1 cellular context compared by ENCODE assay signal in the genomic region with DNA sequence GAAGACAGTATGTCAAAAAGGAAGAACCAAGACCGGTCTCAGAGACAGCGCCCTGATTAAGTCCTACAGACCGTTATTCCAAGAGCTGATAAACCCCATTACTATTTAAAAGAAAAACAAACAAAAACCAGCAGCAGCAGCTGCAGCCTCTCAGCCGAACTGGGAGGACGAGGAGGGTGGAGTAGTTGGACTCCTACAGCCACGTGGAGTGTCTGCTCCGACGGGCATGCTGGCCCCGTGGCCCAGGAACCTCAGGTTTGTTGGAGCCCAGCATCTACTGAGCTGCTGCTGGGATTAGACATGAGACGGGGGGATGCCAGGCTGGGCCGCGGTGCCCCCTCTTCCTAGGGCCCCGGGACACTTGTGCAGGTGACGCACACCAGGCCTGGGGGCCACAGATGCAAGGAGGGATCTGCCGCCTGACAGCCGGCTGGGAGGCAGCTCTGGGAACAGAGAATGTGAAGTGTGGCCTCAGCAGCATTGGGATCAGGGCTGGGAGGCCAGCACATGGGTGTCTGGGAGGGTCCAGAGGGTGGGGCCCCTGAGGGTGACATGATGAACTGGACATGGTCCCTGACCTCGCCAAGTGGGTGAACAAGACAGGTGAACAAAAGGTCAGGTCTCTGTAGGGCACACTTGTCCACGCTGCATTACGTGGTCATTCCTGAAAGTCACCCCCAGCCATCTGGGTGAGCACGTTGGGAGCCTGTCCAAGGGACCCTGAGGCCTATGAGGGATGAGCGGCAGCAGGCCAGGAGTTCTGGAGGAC.
A peak's percentile ranks its signal among the peaks of the same experiment; 100 is the strongest.
TF ChIP-seq lines count a peak whose summit lies in the region.

No MANE protein-coding gene starts in this region.

TF ChIP-seq in HepG2, 621 proteins besides CTCF, POLR2A, EP300 and RAD21 (continued from another document and continues in another):
- TF ChIP-seq NFE2 (CRISPR knock-in tag; IDR thresholded peaks at IDR 0.05) (no peak), ZNF850 (CRISPR knock-in tag; conservative IDR thresholded peaks at IDR 0.05) (no peak), SIN3B (IDR thresholded peaks at IDR 0.05; ENCODE audit: low read length) (no peak), SNRNP70 (IDR thresholded peaks at IDR 0.05; ENCODE audit: low read depth, low read length) (no peak), TP53 (CRISPR knock-in tag; conservative IDR thresholded peaks at IDR 0.05) (no peak), CENPT (CRISPR knock-in tag; IDR thresholded peaks at IDR 0.05; ENCODE audit: low read depth) (no peak), REL (CRISPR knock-in tag; conservative IDR thresholded peaks at IDR 0.05) (no peak), ZNF713 (CRISPR knock-in tag; IDR thresholded peaks at IDR 0.05) (no peak), ZNF230 (CRISPR knock-in tag; IDR thresholded peaks at IDR 0.05) (0 out of 2 replicates have a peak, but pooled peaks have one; percentile 82), ZNF75D (CRISPR knock-in tag; IDR thresholded peaks at IDR 0.05; ENCODE audit: borderline replicate concordance) (no peak), SALL2 (CRISPR knock-in tag; IDR thresholded peaks at IDR 0.05) (no peak; the same call in 1 of the 2 replicates), ZNF260 (CRISPR knock-in tag; IDR thresholded peaks at IDR 0.05; ENCODE audit: borderline replicate concordance, low read depth) (no peak), ZNF430 (CRISPR knock-in tag; IDR thresholded peaks at IDR 0.05) (no peak), ZNF615 (CRISPR knock-in tag; IDR thresholded peaks at IDR 0.05; ENCODE audit: borderline replicate concordance) (no peak), ZNF768 (CRISPR knock-in tag; IDR thresholded peaks at IDR 0.05) (peak; percentile 70; the same call in 1 of the 2 replicates), ZNF484 (CRISPR knock-in tag; IDR thresholded peaks at IDR 0.05; ENCODE audit: borderline replicate concordance, low read depth) (no peak), ATM (IDR thresholded peaks at IDR 0.05; ENCODE audit: borderline replicate concordance) (no peak), THYN1 (CRISPR knock-in tag; IDR thresholded peaks at IDR 0.05; ENCODE audit: borderline replicate concordance, low read depth) (no peak), IRX3 (CRISPR knock-in tag; IDR thresholded peaks at IDR 0.05; ENCODE audit: borderline replicate concordance, low read depth) (no peak), ZNF879 (CRISPR knock-in tag; IDR thresholded peaks at IDR 0.05) (no peak), ZNF720 (CRISPR knock-in tag; IDR thresholded peaks at IDR 0.05) (0 out of 2 replicates have a peak, but pooled peaks have one; percentile 5), SP5 (CRISPR knock-in tag; IDR thresholded peaks at IDR 0.05; ENCODE audit: borderline replicate concordance, low read depth) (no peak), ZNF225 (CRISPR knock-in tag; IDR thresholded peaks at IDR 0.05) (no peak), MAFG (CRISPR knock-in tag; IDR thresholded peaks at IDR 0.05) (no peak), HMGA1 (CRISPR knock-in tag; conservative IDR thresholded peaks at IDR 0.05) (no peak), JUN (CRISPR knock-in tag; IDR thresholded peaks at IDR 0.05) (peak; percentile 43; the same call in 1 of the 2 replicates)
- TF ChIP-seq, protein P1, sequence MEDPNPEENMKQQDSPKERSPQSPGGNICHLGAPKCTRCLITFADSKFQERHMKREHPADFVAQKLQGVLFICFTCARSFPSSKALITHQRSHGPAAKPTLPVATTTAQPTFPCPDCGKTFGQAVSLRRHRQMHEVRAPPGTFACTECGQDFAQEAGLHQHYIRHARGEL (CRISPR knock-in tag; IDR thresholded peaks at IDR 0.05) = 0 out of 2 replicates have a peak, but pooled peaks have one; percentile 74
- TF ChIP-seq, protein P2, sequence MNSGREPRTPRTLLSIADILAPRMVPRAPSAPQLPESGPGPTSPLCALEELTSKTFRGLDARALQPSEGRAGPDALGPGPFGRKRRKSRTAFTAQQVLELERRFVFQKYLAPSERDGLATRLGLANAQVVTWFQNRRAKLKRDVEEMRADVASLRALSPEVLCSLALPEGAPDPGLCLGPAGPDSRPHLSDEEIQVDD (CRISPR knock-in tag; IDR thresholded peaks at IDR 0.05; ENCODE audit: borderline replicate concordance) = no peak
- TF ChIP-seq, protein P3, sequence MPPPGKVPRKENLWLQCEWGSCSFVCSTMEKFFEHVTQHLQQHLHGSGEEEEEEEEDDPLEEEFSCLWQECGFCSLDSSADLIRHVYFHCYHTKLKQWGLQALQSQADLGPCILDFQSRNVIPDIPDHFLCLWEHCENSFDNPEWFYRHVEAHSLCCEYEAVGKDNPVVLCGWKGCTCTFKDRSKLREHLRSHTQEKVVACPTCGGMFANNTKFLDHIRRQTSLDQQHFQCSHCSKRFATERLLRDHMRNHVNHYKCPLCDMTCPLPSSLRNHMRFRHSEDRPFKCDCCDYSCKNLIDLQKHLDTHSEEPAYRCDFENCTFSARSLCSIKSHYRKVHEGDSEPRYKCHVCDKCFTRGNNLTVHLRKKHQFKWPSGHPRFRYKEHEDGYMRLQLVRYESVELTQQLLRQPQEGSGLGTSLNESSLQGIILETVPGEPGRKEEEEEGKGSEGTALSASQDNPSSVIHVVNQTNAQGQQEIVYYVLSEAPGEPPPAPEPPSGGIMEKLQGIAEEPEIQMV (CRISPR knock-in tag; IDR thresholded peaks at IDR 0.05; ENCODE audit: low read depth) = 0 out of 2 replicates have a peak, but pooled peaks have one; percentile 74
- TF ChIP-seq, protein P4, sequence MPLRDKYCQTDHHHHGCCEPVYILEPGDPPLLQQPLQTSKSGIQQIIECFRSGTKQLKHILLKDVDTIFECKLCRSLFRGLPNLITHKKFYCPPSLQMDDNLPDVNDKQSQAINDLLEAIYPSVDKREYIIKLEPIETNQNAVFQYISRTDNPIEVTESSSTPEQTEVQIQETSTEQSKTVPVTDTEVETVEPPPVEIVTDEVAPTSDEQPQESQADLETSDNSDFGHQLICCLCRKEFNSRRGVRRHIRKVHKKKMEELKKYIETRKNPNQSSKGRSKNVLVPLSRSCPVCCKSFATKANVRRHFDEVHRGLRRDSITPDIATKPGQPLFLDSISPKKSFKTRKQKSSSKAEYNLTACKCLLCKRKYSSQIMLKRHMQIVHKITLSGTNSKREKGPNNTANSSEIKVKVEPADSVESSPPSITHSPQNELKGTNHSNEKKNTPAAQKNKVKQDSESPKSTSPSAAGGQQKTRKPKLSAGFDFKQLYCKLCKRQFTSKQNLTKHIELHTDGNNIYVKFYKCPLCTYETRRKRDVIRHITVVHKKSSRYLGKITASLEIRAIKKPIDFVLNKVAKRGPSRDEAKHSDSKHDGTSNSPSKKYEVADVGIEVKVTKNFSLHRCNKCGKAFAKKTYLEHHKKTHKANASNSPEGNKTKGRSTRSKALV (CRISPR knock-in tag; IDR thresholded peaks at IDR 0.05) = no peak
- TF ChIP-seq, protein P5, sequence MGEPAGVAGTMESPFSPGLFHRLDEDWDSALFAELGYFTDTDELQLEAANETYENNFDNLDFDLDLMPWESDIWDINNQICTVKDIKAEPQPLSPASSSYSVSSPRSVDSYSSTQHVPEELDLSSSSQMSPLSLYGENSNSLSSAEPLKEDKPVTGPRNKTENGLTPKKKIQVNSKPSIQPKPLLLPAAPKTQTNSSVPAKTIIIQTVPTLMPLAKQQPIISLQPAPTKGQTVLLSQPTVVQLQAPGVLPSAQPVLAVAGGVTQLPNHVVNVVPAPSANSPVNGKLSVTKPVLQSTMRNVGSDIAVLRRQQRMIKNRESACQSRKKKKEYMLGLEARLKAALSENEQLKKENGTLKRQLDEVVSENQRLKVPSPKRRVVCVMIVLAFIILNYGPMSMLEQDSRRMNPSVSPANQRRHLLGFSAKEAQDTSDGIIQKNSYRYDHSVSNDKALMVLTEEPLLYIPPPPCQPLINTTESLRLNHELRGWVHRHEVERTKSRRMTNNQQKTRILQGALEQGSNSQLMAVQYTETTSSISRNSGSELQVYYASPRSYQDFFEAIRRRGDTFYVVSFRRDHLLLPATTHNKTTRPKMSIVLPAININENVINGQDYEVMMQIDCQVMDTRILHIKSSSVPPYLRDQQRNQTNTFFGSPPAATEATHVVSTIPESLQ (CRISPR knock-in tag; conservative IDR thresholded peaks at IDR 0.05) = no peak
- TF ChIP-seq, protein P6, sequence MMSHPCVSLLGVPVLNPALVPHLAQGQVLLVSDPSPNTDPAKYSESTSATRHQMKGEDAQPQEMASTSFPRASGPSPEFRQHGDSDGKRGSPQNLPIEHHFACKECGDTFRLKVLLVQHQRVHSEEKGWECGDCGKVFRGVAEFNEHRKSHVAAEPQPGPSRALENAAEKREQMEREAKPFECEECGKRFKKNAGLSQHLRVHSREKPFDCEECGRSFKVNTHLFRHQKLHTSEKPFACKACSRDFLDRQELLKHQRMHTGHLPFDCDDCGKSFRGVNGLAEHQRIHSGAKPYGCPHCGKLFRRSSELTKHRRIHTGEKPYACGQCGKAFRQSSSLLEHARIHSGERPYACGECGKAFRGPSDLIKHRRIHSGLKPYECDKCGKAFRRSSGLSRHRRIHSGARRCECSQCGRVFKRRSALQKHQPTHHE (CRISPR knock-in tag; IDR thresholded peaks at IDR 0.05; ENCODE audit: borderline replicate concordance) = no peak
- TF ChIP-seq, protein P7, sequence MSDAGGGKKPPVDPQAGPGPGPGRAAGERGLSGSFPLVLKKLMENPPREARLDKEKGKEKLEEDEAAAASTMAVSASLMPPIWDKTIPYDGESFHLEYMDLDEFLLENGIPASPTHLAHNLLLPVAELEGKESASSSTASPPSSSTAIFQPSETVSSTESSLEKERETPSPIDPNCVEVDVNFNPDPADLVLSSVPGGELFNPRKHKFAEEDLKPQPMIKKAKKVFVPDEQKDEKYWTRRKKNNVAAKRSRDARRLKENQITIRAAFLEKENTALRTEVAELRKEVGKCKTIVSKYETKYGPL (CRISPR knock-in tag; IDR thresholded peaks at IDR 0.05) = no peak
- TF ChIP-seq, protein P8, sequence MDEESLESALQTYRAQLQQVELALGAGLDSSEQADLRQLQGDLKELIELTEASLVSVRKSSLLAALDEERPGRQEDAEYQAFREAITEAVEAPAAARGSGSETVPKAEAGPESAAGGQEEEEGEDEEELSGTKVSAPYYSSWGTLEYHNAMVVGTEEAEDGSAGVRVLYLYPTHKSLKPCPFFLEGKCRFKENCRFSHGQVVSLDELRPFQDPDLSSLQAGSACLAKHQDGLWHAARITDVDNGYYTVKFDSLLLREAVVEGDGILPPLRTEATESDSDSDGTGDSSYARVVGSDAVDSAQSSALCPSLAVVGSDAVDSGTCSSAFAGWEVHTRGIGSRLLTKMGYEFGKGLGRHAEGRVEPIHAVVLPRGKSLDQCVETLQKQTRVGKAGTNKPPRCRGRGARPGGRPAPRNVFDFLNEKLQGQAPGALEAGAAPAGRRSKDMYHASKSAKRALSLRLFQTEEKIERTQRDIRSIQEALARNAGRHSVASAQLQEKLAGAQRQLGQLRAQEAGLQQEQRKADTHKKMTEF (CRISPR knock-in tag; IDR thresholded peaks at IDR 0.05) = peak; percentile 61; the same call in 1 of the 2 replicates
- TF ChIP-seq, protein P9, sequence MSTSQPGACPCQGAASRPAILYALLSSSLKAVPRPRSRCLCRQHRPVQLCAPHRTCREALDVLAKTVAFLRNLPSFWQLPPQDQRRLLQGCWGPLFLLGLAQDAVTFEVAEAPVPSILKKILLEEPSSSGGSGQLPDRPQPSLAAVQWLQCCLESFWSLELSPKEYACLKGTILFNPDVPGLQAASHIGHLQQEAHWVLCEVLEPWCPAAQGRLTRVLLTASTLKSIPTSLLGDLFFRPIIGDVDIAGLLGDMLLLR (CRISPR knock-in tag; IDR thresholded peaks at IDR 0.05) = no peak
- TF ChIP-seq, protein P10, sequence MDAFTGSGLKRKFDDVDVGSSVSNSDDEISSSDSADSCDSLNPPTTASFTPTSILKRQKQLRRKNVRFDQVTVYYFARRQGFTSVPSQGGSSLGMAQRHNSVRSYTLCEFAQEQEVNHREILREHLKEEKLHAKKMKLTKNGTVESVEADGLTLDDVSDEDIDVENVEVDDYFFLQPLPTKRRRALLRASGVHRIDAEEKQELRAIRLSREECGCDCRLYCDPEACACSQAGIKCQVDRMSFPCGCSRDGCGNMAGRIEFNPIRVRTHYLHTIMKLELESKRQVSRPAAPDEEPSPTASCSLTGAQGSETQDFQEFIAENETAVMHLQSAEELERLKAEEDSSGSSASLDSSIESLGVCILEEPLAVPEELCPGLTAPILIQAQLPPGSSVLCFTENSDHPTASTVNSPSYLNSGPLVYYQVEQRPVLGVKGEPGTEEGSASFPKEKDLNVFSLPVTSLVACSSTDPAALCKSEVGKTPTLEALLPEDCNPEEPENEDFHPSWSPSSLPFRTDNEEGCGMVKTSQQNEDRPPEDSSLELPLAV (CRISPR knock-in tag; conservative IDR thresholded peaks at IDR 0.05; ENCODE audit: low read depth) = no peak
- TF ChIP-seq, protein P11, sequence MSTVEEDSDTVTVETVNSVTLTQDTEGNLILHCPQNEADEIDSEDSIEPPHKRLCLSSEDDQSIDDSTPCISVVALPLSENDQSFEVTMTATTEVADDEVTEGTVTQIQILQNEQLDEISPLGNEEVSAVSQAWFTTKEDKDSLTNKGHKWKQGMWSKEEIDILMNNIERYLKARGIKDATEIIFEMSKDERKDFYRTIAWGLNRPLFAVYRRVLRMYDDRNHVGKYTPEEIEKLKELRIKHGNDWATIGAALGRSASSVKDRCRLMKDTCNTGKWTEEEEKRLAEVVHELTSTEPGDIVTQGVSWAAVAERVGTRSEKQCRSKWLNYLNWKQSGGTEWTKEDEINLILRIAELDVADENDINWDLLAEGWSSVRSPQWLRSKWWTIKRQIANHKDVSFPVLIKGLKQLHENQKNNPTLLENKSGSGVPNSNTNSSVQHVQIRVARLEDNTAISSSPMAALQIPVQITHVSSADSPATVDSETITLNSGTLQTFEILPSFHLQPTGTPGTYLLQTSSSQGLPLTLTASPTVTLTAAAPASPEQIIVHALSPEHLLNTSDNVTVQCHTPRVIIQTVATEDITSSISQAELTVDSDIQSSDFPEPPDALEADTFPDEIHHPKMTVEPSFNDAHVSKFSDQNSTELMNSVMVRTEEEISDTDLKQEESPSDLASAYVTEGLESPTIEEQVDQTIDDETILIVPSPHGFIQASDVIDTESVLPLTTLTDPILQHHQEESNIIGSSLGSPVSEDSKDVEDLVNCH (CRISPR knock-in tag; IDR thresholded peaks at IDR 0.05) = peak; percentile 75; the same call in 1 of the 2 replicates
- TF ChIP-seq, protein P12, sequence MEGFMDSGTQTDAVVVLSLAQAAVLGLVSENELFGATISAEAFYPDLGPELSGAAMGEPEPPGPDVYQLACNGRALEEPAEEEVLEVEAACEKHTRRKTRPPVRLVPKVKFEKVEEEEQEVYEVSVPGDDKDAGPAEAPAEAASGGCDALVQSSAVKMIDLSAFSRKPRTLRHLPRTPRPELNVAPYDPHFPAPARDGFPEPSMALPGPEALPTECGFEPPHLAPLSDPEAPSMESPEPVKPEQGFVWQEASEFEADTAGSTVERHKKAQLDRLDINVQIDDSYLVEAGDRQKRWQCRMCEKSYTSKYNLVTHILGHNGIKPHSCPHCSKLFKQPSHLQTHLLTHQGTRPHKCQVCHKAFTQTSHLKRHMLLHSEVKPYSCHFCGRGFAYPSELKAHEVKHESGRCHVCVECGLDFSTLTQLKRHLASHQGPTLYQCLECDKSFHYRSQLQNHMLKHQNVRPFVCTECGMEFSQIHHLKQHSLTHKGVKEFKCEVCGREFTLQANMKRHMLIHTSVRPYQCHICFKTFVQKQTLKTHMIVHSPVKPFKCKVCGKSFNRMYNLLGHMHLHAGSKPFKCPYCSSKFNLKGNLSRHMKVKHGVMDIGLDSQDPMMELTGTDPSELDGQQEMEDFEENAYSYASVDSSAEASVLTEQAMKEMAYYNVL (CRISPR knock-in tag; IDR thresholded peaks at IDR 0.05; ENCODE audit: borderline replicate concordance) = no peak
- TF ChIP-seq, protein P13, sequence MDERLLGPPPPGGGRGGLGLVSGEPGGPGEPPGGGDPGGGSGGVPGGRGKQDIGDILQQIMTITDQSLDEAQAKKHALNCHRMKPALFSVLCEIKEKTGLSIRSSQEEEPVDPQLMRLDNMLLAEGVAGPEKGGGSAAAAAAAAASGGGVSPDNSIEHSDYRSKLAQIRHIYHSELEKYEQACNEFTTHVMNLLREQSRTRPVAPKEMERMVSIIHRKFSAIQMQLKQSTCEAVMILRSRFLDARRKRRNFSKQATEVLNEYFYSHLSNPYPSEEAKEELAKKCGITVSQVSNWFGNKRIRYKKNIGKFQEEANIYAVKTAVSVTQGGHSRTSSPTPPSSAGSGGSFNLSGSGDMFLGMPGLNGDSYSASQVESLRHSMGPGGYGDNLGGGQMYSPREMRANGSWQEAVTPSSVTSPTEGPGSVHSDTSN (CRISPR knock-in tag; IDR thresholded peaks at IDR 0.05) = no peak
